Comparison of ENCODE assay signal across 9 cellular contexts in genomic region chr13:94656766-94657165, GRCh38. TPM values are rescaled to one million over a fixed set of nuclear protein-coding genes. Genes with fewer than 3 reads are reported as not detected.
DNase-seq lines count a peak whose midpoint lies in the region; ATAC-seq lines count a peak whose summit lies in the region.
"Had no signal": no experiment of that assay in that cellular context is flagged by ENCODE, and none has a peak within 500 bp of the region (broad histone marks: within the 10 kb centered on the region; RNA-seq: fewer than 3 reads in every experiment).

No MANE protein-coding gene starts in this region.

- peak; percentile 78 for DNase-seq in AG20443 (ENCODE audit: low spot score)
- peak; percentile 26 for DNase-seq in dermis blood vessel endothelial cell
- DNase-seq in NCI-H187 (lab: John Stamatoyannopoulos, UW) = no peak
- DNase-seq in effector memory CD4-positive, alpha-beta T cell = no peak

- H3K27ac ChIP-seq in effector memory CD4-positive, alpha-beta T cell (ENCODE audit: insufficient read depth, low read length, poor library complexity, severe bottlenecking) = no peak overlapping the region

- H3K4me1 ChIP-seq in effector memory CD4-positive, alpha-beta T cell (ENCODE audit: control insufficient read depth, insufficient read depth, low read length, poor library complexity, severe bottlenecking) = no peaks in the 10 kb centered on the region

- ATAC-seq in GM19463 (IDR thresholded peaks at IDR 0.05; ENCODE audit: unreplicated experiment) (peak; percentile 85), HG03520 (IDR thresholded peaks at IDR 0.05; ENCODE audit: unreplicated experiment) (peak; percentile 91), HG02840 (IDR thresholded peaks at IDR 0.05; ENCODE audit: low FRiP score, unreplicated experiment) (no peak), HG02970 (IDR thresholded peaks at IDR 0.05; ENCODE audit: low FRiP score, unreplicated experiment) (no peak)
- ATAC-seq: HCT116 had no signal

- no peaks in the 10 kb centered on the region for H3K27me3 ChIP-seq in effector memory CD4-positive, alpha-beta T cell (replicated peaks; ENCODE audit: control insufficient read depth, insufficient read depth, low read length, poor library complexity, severe bottlenecking)

- H3K9me3 ChIP-seq in effector memory CD4-positive, alpha-beta T cell (ENCODE audit: control insufficient read depth, low read length) = no peaks in the 10 kb centered on the region

- H3K4me3 ChIP-seq in effector memory CD4-positive, alpha-beta T cell (ENCODE audit: insufficient read depth, low read depth, low read length, poor library complexity, severe bottlenecking) = no peak overlapping the region

- H3K36me3 ChIP-seq in effector memory CD4-positive, alpha-beta T cell (ENCODE audit: control insufficient read depth, insufficient read depth, low read length) = no peaks in the 10 kb centered on the region

RNA-seq across cellular contexts. Expression of gene GPR180, which starts 55.1 kb away (rescaled TPM):
- total RNA-seq in dermis blood vessel endothelial cell = 10.9 and 13.4 TPM in 2 replicates

RNA-seq across cellular contexts. Expression of gene SOX21, which starts 55.6 kb away (rescaled TPM):
- total RNA-seq in dermis blood vessel endothelial cell = 0.37 TPM in 1 of 2 replicates, not detected in the other

Comparison
In these comparisons a context has a peak if more than half of its experiments do, and no peak if none do; other contexts are left out.
1. DNase-seq: peak in AG20443 (single experiment) and dermis blood vessel endothelial cell (single experiment); none in NCI-H187 (0 of 2) and effector memory CD4-positive, alpha-beta T cell (0 of 3).
2. ATAC-seq: peak in GM19463 (single experiment) and HG03520 (single experiment); none in HG02840 (single experiment) and HG02970 (single experiment).